In the genomic region with DNA sequence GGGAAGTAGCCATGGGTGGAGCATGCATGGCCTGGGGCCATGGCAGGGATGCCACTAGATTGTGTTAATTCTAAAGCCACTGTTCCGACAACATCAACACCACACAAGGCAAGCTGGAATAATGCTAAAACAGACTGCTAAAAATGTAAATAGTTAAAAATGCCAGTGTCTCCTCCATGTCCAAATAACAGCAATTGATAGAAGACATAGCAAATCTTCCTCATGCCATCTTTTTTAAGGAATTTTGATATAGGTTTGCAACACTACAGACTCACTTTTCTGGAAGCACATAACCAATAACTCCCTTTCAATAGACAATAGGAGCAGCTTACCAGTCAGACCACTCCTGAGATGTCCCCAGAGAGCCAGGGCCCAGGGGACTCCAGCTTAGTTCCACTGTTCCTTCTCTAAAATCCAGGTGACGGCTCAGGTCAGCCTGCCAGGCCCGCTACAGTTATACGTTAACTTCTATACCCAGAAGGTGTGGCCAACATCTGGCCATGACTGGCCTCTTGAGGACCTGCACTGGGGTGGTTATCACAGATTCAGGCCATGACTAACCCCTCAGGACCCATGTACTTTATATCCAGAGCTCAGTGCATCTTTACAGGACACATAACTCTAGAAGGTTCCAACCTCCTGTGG, we compare ENCODE assay signal across 10 cellular contexts. TPM values are rescaled to one million over a fixed set of nuclear protein-coding genes. Genes with fewer than 3 reads are reported as not detected.
DNase-seq lines count a peak whose midpoint lies in the region; TF ChIP-seq lines count a peak whose summit lies in the region.
"Had no signal": no experiment of that assay in that cellular context is flagged by ENCODE, and none has a peak within 500 bp of the region (broad histone marks: within the 10 kb centered on the region; RNA-seq: fewer than 3 reads in every experiment).

No MANE protein-coding gene starts in this region.

- POLR2A ChIA-PET in A673 (lab: Charles Lee; ENCODE audit: low non-redundant PET) = interaction anchor here (0.6 kb wide), 1 partner anchor 376 kb away, joined by 4 read pairs; no protein-coding TSS in a partner anchor

- H3K27ac ChIP-seq in A673 (ENCODE audit: low read depth, low read length, poor library complexity, severe bottlenecking) = no peak overlapping the region
- no peak overlapping the region for H3K27ac ChIP-seq in VCaP
- no peak overlapping the region for H3K27ac ChIP-seq in Peyer's patch
- H3K27ac ChIP-seq: uterus, WERI-Rb-1 had no signal

- BruUV-seq in A673 (replicated peaks; lab: Mats Ljungman, UMichigan) = no TSS peak

- intact Hi-C loops in A673 (cut with micrococcal nuclease; ENCODE audit: unreplicated experiment) = no loop called here

- H3K27me3 ChIP-seq in A673 (replicated peaks; ENCODE audit: insufficient read depth, low read depth, low read length, poor library complexity) (no peaks in the 10 kb centered on the region), Peyer's patch (no peaks in the 10 kb centered on the region)
- H3K27me3 ChIP-seq: uterus had no signal

- H3K9me3 ChIP-seq in A673 (ENCODE audit: low read depth, low read length, poor library complexity, severe bottlenecking) = no peaks in the 10 kb centered on the region
- H3K9me3 ChIP-seq in Peyer's patch = no peaks in the 10 kb centered on the region
- H3K9me3 ChIP-seq: uterus had no signal

- H3K4me3 ChIP-seq in A673 (ENCODE audit: low read depth, low read length, poor library complexity, severe bottlenecking) = no peak overlapping the region
- no peak overlapping the region for H3K4me3 ChIP-seq in Peyer's patch
- H3K4me3 ChIP-seq: uterus had no signal

- no peak for TF ChIP-seq POLR2A in Peyer's patch (IDR thresholded peaks at IDR 0.05)

- H3K4me1 ChIP-seq in A673 (ENCODE audit: insufficient read depth, low read length, poor library complexity, severe bottlenecking) = peaks cover 7% of the 10 kb centered on the region
- no peaks in the 10 kb centered on the region for H3K4me1 ChIP-seq in Peyer's patch

- peaks cover 69% of the 10 kb centered on the region for H3K36me3 ChIP-seq in A673 (ENCODE audit: insufficient read depth, low read length, poor library complexity, severe bottlenecking)
- peaks cover 0 to 68% (median 0%) of the 10 kb centered on the region in 3 donors for H3K36me3 ChIP-seq in Peyer's patch
- H3K36me3 ChIP-seq: uterus had no signal

- peak; percentile 30; the same call in 1 of the 2 replicates for TF ChIP-seq CTCF in A673 (conservative IDR thresholded peaks at IDR 0.05; ENCODE audit: low read depth, low read length)
- peak; percentile 61 for TF ChIP-seq CTCF in VCaP (conservative IDR thresholded peaks at IDR 0.05)
- no peak for TF ChIP-seq CTCF in Peyer's patch (IDR thresholded peaks at IDR 0.05)

- CTCF ChIA-PET in A673 (lab: Charles Lee) = interaction anchor here (0.6 to 2.0 kb wide), 6 partner anchors 11 to 388 kb away, joined by 3 to 7 read pairs (median 3); partner anchors contain the start of gene AFG3L2

- DNase-seq in A673 (ENCODE audit: low spot score) (no peak), ELR (ENCODE audit: low read depth) (peak; percentile 25), kidney tubule cell (ENCODE audit: low spot score) (peak; percentile 20), ecto neural progenitor cell (ENCODE audit: low spot score) (no peak), COLO668 (lab: John Stamatoyannopoulos, UW; ENCODE audit: unreplicated experiment) (no peak), Peyer's patch (no peak), occipital lobe (lab: John Stamatoyannopoulos, UW) (no peak)

RNA-seq across cellular contexts. Expression of gene TUBB6, which starts 20.3 kb away (rescaled TPM):
- total RNA-seq in A673 (2021) (182 and 197 TPM in 2 replicates), Peyer's patch (100 to 1,000 TPM in 1 of 4 donors, 10 to 100 TPM in 3; 20.7 to 111 (median 50.5) TPM), occipital lobe (36.8 TPM)

RNA-seq across cellular contexts. Expression of gene AFG3L2, which starts 48.7 kb away (rescaled TPM):
- total RNA-seq in A673 (2021) (63.7 and 72.7 TPM in 2 replicates), Peyer's patch (100 to 1,000 TPM in 2 of 4 donors, 10 to 100 TPM in 2; 47.9 to 111 (median 94.8) TPM), occipital lobe (39.3 TPM)

Comparison
In these comparisons a context has a peak if more than half of its experiments do, and no peak if none do; other contexts are left out.
1. DNase-seq: peak in ELR (single experiment) and kidney tubule cell (single experiment); none in A673 (single experiment), ecto neural progenitor cell (single experiment), COLO668 (single experiment), Peyer's patch (0 of 3) and occipital lobe (single experiment).
2. CTCF ChIP-seq: peak in A673 (single experiment) and VCaP (single experiment); none in Peyer's patch (0 of 6).